In the genomic region with DNA sequence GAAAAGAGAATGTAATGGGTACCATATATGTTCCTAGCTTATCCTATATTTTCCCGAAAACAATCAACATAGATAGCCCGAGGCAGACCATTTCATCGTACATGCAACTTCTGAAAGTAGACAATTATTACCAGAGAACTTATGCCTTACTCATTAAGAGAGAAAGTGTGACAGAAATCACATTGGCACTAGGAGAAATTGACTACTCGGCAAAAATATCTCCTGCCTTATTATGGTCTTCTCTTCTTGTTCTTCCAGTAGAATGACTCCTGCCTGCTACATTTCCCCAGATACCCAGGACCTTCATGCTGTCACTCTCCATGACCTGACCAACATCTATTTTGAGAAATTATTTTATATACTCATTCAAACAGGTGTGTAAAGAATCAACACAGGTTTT, we compare ENCODE assay signal across 28 cellular contexts.
"Had no signal": no experiment of that assay in that cellular context is flagged by ENCODE, and none has a peak within 500 bp of the region (broad histone marks: within the 10 kb centered on the region; RNA-seq: fewer than 3 reads in every experiment).

No MANE protein-coding gene starts in this region.

- H3K27ac ChIP-seq: stomach, suprapubic skin, testis, thoracic aorta, thyroid gland, tibial artery, tibial nerve, transverse colon, upper lobe of left lung, upper lobe of right lung, uterus, vagina had no signal

- H3K4me3 ChIP-seq: stomach, suprapubic skin, testis, thoracic aorta, thyroid gland, tibial artery, tibial nerve, transverse colon, upper lobe of left lung, upper lobe of right lung, uterus, vagina had no signal

- H3K27me3 ChIP-seq: stomach, suprapubic skin, testis, thyroid gland, tibial nerve, transverse colon, upper lobe of left lung, upper lobe of right lung, uterus, vagina had no signal

- H3K4me3 Mint-ChIP-seq: stimulated activated effector memory CD8-positive, alpha-beta T cell treated with anti-CD3 and anti-CD28 coated beads, Interleukin-12 subunit alpha, Interleukin-12 subunit beta, amount 100 ng/mL, for 72 hours; stimulated activated naive B cell treated with anti-CD40 and anti-IgM and Interleukin-4, amounts not matched to agents 10 μg/mL and 1 μg/mL and 100 μg/mL, for 72 hours; stimulated activated naive CD8-positive, alpha-beta T cell treated with anti-CD3 and anti-CD28 coated beads, Interleukin-15, amount 100 ng/mL, for 72 hours; stimulated activated naive CD8-positive, alpha-beta T cell treated with anti-CD3 and anti-CD28 coated beads, Interleukin-15, Interleukin-2, amounts not matched to agents 100 ng/mL and 50 ng/mL, for 24 hours; type B pancreatic cell had no signal

- H3K27me3 Mint-ChIP-seq: stimulated activated naive B cell treated with anti-CD40 and anti-IgM and Interleukin-4, amounts not matched to agents 10 μg/mL and 1 μg/mL and 100 μg/mL, for 72 hours; stimulated activated naive CD8-positive, alpha-beta T cell treated with anti-CD3 and anti-CD28 coated beads, Interleukin-15, amount 100 ng/mL, for 72 hours; stimulated activated naive CD8-positive, alpha-beta T cell treated with anti-CD3 and anti-CD28 coated beads, Interleukin-15, Interleukin-2, amounts not matched to agents 100 ng/mL and 50 ng/mL, for 24 hours had no signal

- H3K36me3 ChIP-seq: stomach, suprapubic skin, thoracic aorta, thyroid gland, tibial artery, tibial nerve, transverse colon, upper lobe of left lung, upper lobe of right lung, uterus, vagina had no signal

- H3K36me3 Mint-ChIP-seq: stimulated activated effector memory CD8-positive, alpha-beta T cell treated with anti-CD3 and anti-CD28 coated beads, Interleukin-12 subunit alpha, Interleukin-12 subunit beta, amount 100 ng/mL, for 72 hours; stimulated activated naive B cell treated with anti-CD40 and anti-IgM and Interleukin-4, amounts not matched to agents 10 μg/mL and 1 μg/mL and 100 μg/mL, for 72 hours had no signal

- H3K9me3 ChIP-seq: stomach, suprapubic skin, testis, thoracic aorta, thyroid gland, tibial artery, tibial nerve, transverse colon, upper lobe of left lung, upper lobe of right lung, uterus, vagina had no signal

- H3K27ac Mint-ChIP-seq: stimulated activated effector memory CD8-positive, alpha-beta T cell treated with anti-CD3 and anti-CD28 coated beads, Interleukin-12 subunit alpha, Interleukin-12 subunit beta, amount 100 ng/mL, for 72 hours; stimulated activated naive B cell treated with anti-CD40 and anti-IgM and Interleukin-4, amounts not matched to agents 10 μg/mL and 1 μg/mL and 100 μg/mL, for 72 hours; stimulated activated naive CD8-positive, alpha-beta T cell treated with anti-CD3 and anti-CD28 coated beads, Interleukin-15, amount 100 ng/mL, for 72 hours; stimulated activated naive CD8-positive, alpha-beta T cell treated with anti-CD3 and anti-CD28 coated beads, Interleukin-15, Interleukin-2, amounts not matched to agents 100 ng/mL and 50 ng/mL, for 24 hours; type B pancreatic cell had no signal

- FAIRE-seq: urothelium cell line had no signal

- H3K4me1 ChIP-seq: stomach, suprapubic skin, testis, thyroid gland, tibial artery, tibial nerve, transverse colon, upper lobe of left lung, uterus, vagina had no signal

- H3K4me1 Mint-ChIP-seq: stimulated activated effector memory CD8-positive, alpha-beta T cell treated with anti-CD3 and anti-CD28 coated beads, Interleukin-12 subunit alpha, Interleukin-12 subunit beta, amount 100 ng/mL, for 72 hours; stimulated activated naive B cell treated with anti-CD40 and anti-IgM and Interleukin-4, amounts not matched to agents 10 μg/mL and 1 μg/mL and 100 μg/mL, for 72 hours; stimulated activated naive CD8-positive, alpha-beta T cell treated with anti-CD3 and anti-CD28 coated beads, Interleukin-15, amount 100 ng/mL, for 72 hours had no signal

- DNase-seq: stimulated activated CD4-positive, alpha-beta T cell treated with anti-CD3 and anti-CD28 coated beads, Interleukin-2, amount 100 ng/mL, for 48 hours; stimulated activated CD4-positive, alpha-beta T cell treated with anti-CD3 and anti-CD28 coated beads, Interleukin-4, amount 100 ng/mL, for 1 hour; stimulated activated CD4-positive, alpha-beta T cell treated with anti-CD3 and anti-CD28 coated beads, Interleukin-4, amount 100 ng/mL, for 24 hours; stimulated activated CD4-positive, alpha-beta T cell treated with anti-CD3 and anti-CD28 coated beads, Interleukin-4, amount 100 ng/mL, for 4 hours; stimulated activated CD8-positive, alpha-beta memory T cell treated with anti-CD3 and anti-CD28 coated beads, Interleukin-4, amount 100 ng/mL, for 48 hours; stimulated activated naive B cell treated with anti-CD40 and anti-IgM and Interleukin-4, amounts not matched to agents 10 μg/mL and 1 μg/mL and 100 μg/mL, for 72 hours; stimulated activated naive CD4-positive, alpha-beta T cell; stimulated activated naive CD4-positive, alpha-beta T cell treated with Interleukin-2 at 50 U/mL for 16 hours; stimulated activated naive CD8-positive, alpha-beta T cell treated with anti-CD3 and anti-CD28 coated beads, Interleukin-15, amount 100 ng/mL, for 72 hours; stimulated activated naive CD8-positive, alpha-beta T cell treated with anti-CD3 and anti-CD28 coated beads, Interleukin-15, Interleukin-2, amounts not matched to agents 100 U/mL and 50 U/mL, for 24 hours; stomach; substantia nigra; testis; thyroid gland; tibial artery; transverse colon; trophoblast cell; upper lobe of left lung; upper lobe of right lung; uterus had no signal

- ATAC-seq: stimulated activated effector memory CD8-positive, alpha-beta T cell treated with anti-CD3 and anti-CD28 coated beads, Interleukin-12 subunit alpha, Interleukin-12 subunit beta, amount 100 ng/mL, for 72 hours; stimulated activated naive B cell treated with anti-CD40 and anti-IgM and Interleukin-4, amounts not matched to agents 10 μg/mL and 1 μg/mL and 100 μg/mL, for 72 hours; stimulated activated naive CD8-positive, alpha-beta T cell treated with anti-CD3 and anti-CD28 coated beads, Interleukin-15, amount 100 ng/mL, for 72 hours; stimulated activated naive CD8-positive, alpha-beta T cell treated with anti-CD3 and anti-CD28 coated beads, Interleukin-15, Interleukin-2, amounts not matched to agents 100 U/mL and 50 U/mL, for 24 hours had no signal

- H3K9me3 Mint-ChIP-seq: stimulated activated naive B cell treated with anti-CD40 and anti-IgM and Interleukin-4, amounts not matched to agents 10 μg/mL and 1 μg/mL and 100 μg/mL, for 72 hours; stimulated activated naive CD8-positive, alpha-beta T cell treated with anti-CD3 and anti-CD28 coated beads, Interleukin-15, amount 100 ng/mL, for 72 hours; type B pancreatic cell had no signal
